Comparison of ENCODE assay signal across 8 cellular contexts in genomic region chr1:198806861-198807260, GRCh38.
"Had no signal": no experiment of that assay in that cellular context is flagged by ENCODE, and none has a peak within 500 bp of the region (broad histone marks: within the 10 kb centered on the region; RNA-seq: fewer than 3 reads in every experiment).

No MANE protein-coding gene starts in this region.

- FAIRE-seq: G401.6, GM12878, GM12891, GM12892, GM18507, GM19239 had no signal

- ATAC-seq: GM12878 had no signal

- DNase-seq: GDM1, GF-D8 had no signal

- H3K4me3 ChIP-seq: GM12878 had no signal
